16 cellular contexts compared by ENCODE assay signal in the genomic region with DNA sequence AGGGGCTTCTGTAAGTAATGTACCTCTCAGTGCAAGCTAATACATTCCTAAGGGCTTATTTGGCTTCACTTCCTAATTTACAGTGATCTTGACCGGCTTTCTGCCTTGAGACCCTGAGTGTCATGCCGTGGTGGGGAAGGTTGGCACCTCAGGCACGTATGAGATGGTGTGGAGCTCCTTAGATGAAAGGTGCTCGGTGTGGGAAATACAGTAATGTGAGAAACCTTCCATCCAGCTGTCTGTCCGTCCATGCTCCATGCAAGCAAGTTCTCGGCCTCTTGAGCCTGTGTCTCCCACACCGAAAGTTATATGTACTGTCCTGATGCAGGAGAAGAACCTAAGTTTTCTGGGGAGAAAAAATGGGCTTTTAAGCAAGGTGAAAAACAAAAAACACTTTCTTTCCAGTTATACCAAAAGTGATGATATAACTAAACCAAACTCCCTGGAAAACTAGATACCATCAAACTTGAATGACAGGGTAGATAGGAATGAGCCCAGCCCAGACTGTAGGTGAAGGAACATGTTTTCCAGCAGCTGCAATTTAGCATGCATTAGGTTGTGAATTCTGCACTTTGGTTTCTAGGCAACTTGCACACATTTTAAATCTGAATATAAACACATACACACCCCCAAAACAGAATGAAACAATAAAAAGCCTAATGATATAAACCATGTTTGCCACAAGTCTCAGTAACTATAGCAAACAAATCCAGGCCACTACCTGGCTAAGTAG.
DNase-seq lines count a peak whose midpoint lies in the region; ATAC-seq and TF ChIP-seq lines count a peak whose summit lies in the region.
"Had no signal": no experiment of that assay in that cellular context is flagged by ENCODE, and none has a peak within 500 bp of the region (broad histone marks: within the 10 kb centered on the region; RNA-seq: fewer than 3 reads in every experiment).

No MANE protein-coding gene starts in this region.

- no peaks in the 10 kb centered on the region for H3K9me3 ChIP-seq in esophagus (ENCODE audit: control insufficient read depth in 2 of 2, insufficient read depth in 1 of 2, low read depth in 1 of 2, low read length in 1 of 2)
- no peaks in the 10 kb centered on the region for H3K9me3 ChIP-seq in neural progenitor cell (ENCODE audit: low read depth)
- H3K9me3 ChIP-seq in thoracic aorta: no peaks in the 10 kb centered on the region
- no peaks in the 10 kb centered on the region for H3K9me3 ChIP-seq in CD4-positive, alpha-beta memory T cell (ENCODE audit: control insufficient read depth in 1 of 2, low read length in 2 of 2)

- no peak overlapping the region for H3K4me2 ChIP-seq in neural progenitor cell

- H3K27me3 ChIP-seq in esophagus (ENCODE audit: control insufficient read depth in 1 of 2, insufficient read depth in 2 of 2, low read length in 2 of 2) (no peaks in the 10 kb centered on the region), neural progenitor cell (no peaks in the 10 kb centered on the region), thoracic aorta (replicated peaks; ENCODE audit: insufficient read depth) (no peaks in the 10 kb centered on the region)
- no peaks in the 10 kb centered on the region for H3K27me3 ChIP-seq in CD4-positive, alpha-beta memory T cell (ENCODE audit: insufficient read depth, low read length)

- H3K9ac ChIP-seq in neural progenitor cell: no peak overlapping the region

- no peak overlapping the region for H3K4me3 Mint-ChIP-seq in neural progenitor cell
- no peak overlapping the region for H3K4me3 Mint-ChIP-seq in CD4-positive, alpha-beta memory T cell
- H3K4me3 Mint-ChIP-seq: activated naive CD8-positive, alpha-beta T cell treated with anti-CD3 and anti-CD28 coated beads for 36 hours; T-cell had no signal

- H3K27me3 Mint-ChIP-seq in neural progenitor cell (ENCODE audit: insufficient read depth, low read depth): no peaks in the 10 kb centered on the region
- no peaks in the 10 kb centered on the region for H3K27me3 Mint-ChIP-seq in CD4-positive, alpha-beta memory T cell
- H3K27me3 Mint-ChIP-seq: activated naive CD8-positive, alpha-beta T cell treated with anti-CD3 and anti-CD28 coated beads for 36 hours; T-cell had no signal

- peak; percentile 87 for DNase-seq in RWPE1 (ENCODE audit: low spot score)
- DNase-seq in neural progenitor cell (ENCODE audit: low spot score): no peak
- DNase-seq in thoracic aorta (ENCODE audit: low spot score): no peak
- DNase-seq in CD4-positive, alpha-beta memory T cell: no peak
- no peak for DNase-seq in hippocampal formation (lab: John Stamatoyannopoulos, UW)
- DNase-seq in DMS114 treated with DMSO at 0.1 percent for 48 hours (lab: John Stamatoyannopoulos, UW; ENCODE audit: unreplicated experiment): no peak
- DNase-seq: activated naive CD8-positive, alpha-beta T cell treated with anti-CD3 and anti-CD28 coated beads for 36 hours; cerebellar nuclear complex; NCI-H2227 treated with DMSO at 0.1 percent for 48 hours; occipital lobe; stimulated activated CD4-positive, alpha-beta T cell treated with anti-CD3 and anti-CD28 coated beads, Interleukin-2, amount 100 ng/mL, for 24 hours; stimulated activated CD8-positive, alpha-beta memory T cell treated with anti-CD3 and anti-CD28 coated beads, Interleukin-4, amount 100 ng/mL, for 48 hours; T-cell had no signal

- 59 to 69% methylated on average over 7 of the region's 7 CpGs for WGBS in esophagus, 2 donors

- no peaks in the 10 kb centered on the region for H3K9me3 Mint-ChIP-seq in neural progenitor cell
- H3K9me3 Mint-ChIP-seq in CD4-positive, alpha-beta memory T cell: no peaks in the 10 kb centered on the region
- H3K9me3 Mint-ChIP-seq: activated naive CD8-positive, alpha-beta T cell treated with anti-CD3 and anti-CD28 coated beads for 36 hours; T-cell had no signal

- peak overlapping the region; percentile 34 for H3K27ac Mint-ChIP-seq in neural progenitor cell
- H3K27ac Mint-ChIP-seq in CD4-positive, alpha-beta memory T cell: no peak overlapping the region
- H3K27ac Mint-ChIP-seq: activated naive CD8-positive, alpha-beta T cell treated with anti-CD3 and anti-CD28 coated beads for 36 hours; T-cell had no signal

- no peaks in the 10 kb centered on the region for H3F3A ChIP-seq in neural progenitor cell (ENCODE audit: low read depth)

- peak overlapping the region; percentile 79 for H3K27ac ChIP-seq in RWPE1
- peak overlapping the region; percentile 69 to 78 for H3K27ac ChIP-seq in esophagus (ENCODE audit: low read depth in 2 of 2, low read length in 1 of 2)
- H3K27ac ChIP-seq in neural progenitor cell: no peak overlapping the region
- H3K27ac ChIP-seq in thoracic aorta: peak overlapping the region; percentile 59 to 69
- no peak overlapping the region for H3K27ac ChIP-seq in CD4-positive, alpha-beta memory T cell (ENCODE audit: low read depth, low read length)

- CTCF ChIA-PET in RWPE1 (lab: Yijun Ruan, JAX): interaction anchor here (0.6 to 1.4 kb wide), 6 partner anchors 9 to 255 kb away, joined by 3 to 4 read pairs (median 4); no protein-coding TSS in a partner anchor
- CTCF ChIA-PET in CD4-positive, alpha-beta memory T cell (lab: Charles Lee; ENCODE audit: partially characterized antibody): no interaction called here

- no peak overlapping the region for H2AFZ ChIP-seq in neural progenitor cell (replicated peaks)

- H3K4me1 ChIP-seq in esophagus (ENCODE audit: control insufficient read depth in 2 of 2, insufficient read depth in 2 of 2, low read length in 1 of 2): peaks cover 0 to 13% of the 10 kb centered on the region in 2 donors
- H3K4me1 ChIP-seq in neural progenitor cell: no peaks in the 10 kb centered on the region
- peaks cover 48 to 96% of the 10 kb centered on the region in 2 donors for H3K4me1 ChIP-seq in thoracic aorta (ENCODE audit: control insufficient read depth in 1 of 2, low read depth in 2 of 2)
- no peaks in the 10 kb centered on the region for H3K4me1 ChIP-seq in CD4-positive, alpha-beta memory T cell (ENCODE audit: insufficient read depth, low read length)

- no peaks in the 10 kb centered on the region for H3K79me2 ChIP-seq in neural progenitor cell (ENCODE audit: low read depth)

- peaks cover 0 to 4% of the 10 kb centered on the region in 2 donors for H3K36me3 ChIP-seq in esophagus (ENCODE audit: control insufficient read depth in 2 of 2, insufficient read depth in 2 of 2, low read length in 1 of 2)
- H3K36me3 ChIP-seq in neural progenitor cell: no peaks in the 10 kb centered on the region
- H3K36me3 ChIP-seq in thoracic aorta: peaks cover 4% of the 10 kb centered on the region
- no peaks in the 10 kb centered on the region for H3K36me3 ChIP-seq in CD4-positive, alpha-beta memory T cell (ENCODE audit: insufficient read depth, low read length)

- H3K36me3 Mint-ChIP-seq in neural progenitor cell: peaks cover 14% of the 10 kb centered on the region
- peaks cover 1 to 14% of the 10 kb centered on the region in 2 donors for H3K36me3 Mint-ChIP-seq in CD4-positive, alpha-beta memory T cell

- no peaks in the 10 kb centered on the region for H4K20me1 ChIP-seq in neural progenitor cell (ENCODE audit: low read depth)

- H3K4me3 ChIP-seq in esophagus (ENCODE audit: low read depth in 1 of 2, low read length in 2 of 2) (no peak overlapping the region), neural progenitor cell (no peak overlapping the region), thoracic aorta (peak overlapping the region; percentile 41)
- H3K4me3 ChIP-seq in CD4-positive, alpha-beta memory T cell (ENCODE audit: low read length in 2 of 2): no peak overlapping the region

- intact Hi-C loops in CD4-positive, alpha-beta memory T cell (cut with micrococcal nuclease): no loop called here

- TF ChIP-seq CTCF in RWPE1 (conservative IDR thresholded peaks at IDR 0.05; ENCODE audit: low read depth) (no peak), neural progenitor cell (IDR thresholded peaks at IDR 0.05) (no peak), thoracic aorta (IDR thresholded peaks at IDR 0.05) (no peak)

- no peak for ATAC-seq in thoracic aorta (ENCODE audit: insufficient number of reproducible peaks, low FRiP score, low read depth)
- ATAC-seq in GM21381 (IDR thresholded peaks at IDR 0.05; ENCODE audit: unreplicated experiment): no peak
- ATAC-seq: activated CD4-positive, CD25-positive, alpha-beta regulatory T cell treated with anti-CD3 and anti-CD28 coated beads, Interleukin-2, amount 50 U/mL, for 24 hours; T-cell had no signal

- POLR2A ChIA-PET in RWPE1 (lab: Yijun Ruan, JAX; ENCODE audit: low non-redundant PET): no interaction called here
- POLR2A ChIA-PET in CD4-positive, alpha-beta memory T cell (lab: Charles Lee; ENCODE audit: partially characterized antibody): interaction anchor here (0.6 to 0.8 kb wide), 2 partner anchors 9 to 215 kb away, joined by 3 read pairs; no protein-coding TSS in a partner anchor

- peaks cover 30% of the 10 kb centered on the region for H3K4me1 Mint-ChIP-seq in neural progenitor cell
- no peaks in the 10 kb centered on the region for H3K4me1 Mint-ChIP-seq in CD4-positive, alpha-beta memory T cell
- H3K4me1 Mint-ChIP-seq: activated naive CD8-positive, alpha-beta T cell treated with anti-CD3 and anti-CD28 coated beads for 36 hours; T-cell had no signal

Comparison
In these comparisons a context has a peak if more than half of its experiments do, and no peak if none do; other contexts are left out.
1. H3K27ac ChIP-seq: peak in RWPE1 (single experiment), esophagus (2 of 2) and thoracic aorta (2 of 2); none in neural progenitor cell (single experiment) and CD4-positive, alpha-beta memory T cell (single experiment).